7 cellular contexts compared by ENCODE assay signal in the genomic region with DNA sequence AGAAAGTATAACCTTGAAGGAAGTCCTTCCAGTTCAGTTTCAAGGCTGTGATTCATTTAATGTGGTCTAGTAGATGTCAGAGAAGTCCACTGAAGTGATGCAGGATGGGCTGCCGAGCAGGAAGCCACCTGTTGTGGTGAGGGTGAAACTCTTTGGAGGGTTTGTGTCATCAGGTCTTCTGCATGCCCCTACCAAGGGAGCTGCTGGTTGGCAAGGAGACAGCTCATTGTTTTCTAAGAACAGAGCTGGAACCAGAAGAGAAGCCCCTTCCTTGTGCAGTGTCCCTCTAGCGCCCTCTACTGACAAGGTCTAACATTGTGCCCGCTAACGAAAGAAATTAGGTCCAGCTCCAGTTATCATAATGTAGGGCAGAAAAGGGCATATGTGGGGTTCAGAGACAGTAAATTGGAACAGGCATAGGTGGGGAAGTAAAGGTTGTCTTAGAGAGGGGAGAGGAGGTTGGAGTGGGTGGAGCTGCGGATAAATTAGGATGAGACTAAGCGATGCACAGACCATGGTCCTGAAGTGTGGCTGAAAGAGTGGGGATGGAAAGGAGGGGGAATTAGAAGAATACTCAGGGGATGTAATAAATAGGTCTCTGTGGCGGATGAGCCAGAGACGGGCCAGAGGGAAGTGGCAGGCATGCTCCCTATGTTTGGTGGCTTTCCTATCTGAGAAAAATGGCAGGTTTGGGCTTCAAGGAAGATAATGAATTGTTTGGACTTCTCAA.
A peak's percentile ranks its signal among the peaks of the same experiment; 100 is the strongest.
DNase-seq lines count a peak whose midpoint lies in the region; ATAC-seq lines count a peak whose summit lies in the region.

No MANE protein-coding gene starts in this region.

- peaks cover 7% of the 10 kb centered on the region for H3K27me3 Mint-ChIP-seq in activated T-helper 17 cell treated with anti-CD3 and anti-CD28 coated beads, Interleukin-2, amount 50 U/mL, for 72 hours

- DNase-seq in ELF-1 (ENCODE audit: low read depth, low spot score) (peak; percentile 80), NCI-H446 treated with DMSO at 0.1 percent for 48 hours (lab: John Stamatoyannopoulos, UW) (peak; percentile 34), hippocampal formation (lab: John Stamatoyannopoulos, UW) (peak; percentile 31 to 32)
- peak; percentile 10 to 15 for DNase-seq in stimulated activated CD4-positive, alpha-beta T cell treated with anti-CD3 and anti-CD28 coated beads, Interleukin-4, amount 100 ng/mL, for 48 hours (ENCODE audit: low read depth in 2 of 2)

- H3K4me3 Mint-ChIP-seq in activated T-helper 17 cell treated with anti-CD3 and anti-CD28 coated beads, Interleukin-2, amount 50 U/mL, for 72 hours = no peak overlapping the region

- no peaks in the 10 kb centered on the region for H3K4me1 Mint-ChIP-seq in activated T-helper 17 cell treated with anti-CD3 and anti-CD28 coated beads, Interleukin-2, amount 50 U/mL, for 72 hours

- ATAC-seq in GM19438 (IDR thresholded peaks at IDR 0.05; ENCODE audit: low read depth, unreplicated experiment) = peak; percentile 98
- peak; percentile 99 for ATAC-seq in HG03354 (IDR thresholded peaks at IDR 0.05; ENCODE audit: poor library complexity, severe bottlenecking, unreplicated experiment)
- ATAC-seq in activated T-helper 17 cell treated with anti-CD3 and anti-CD28 coated beads, Interleukin-2, amount 50 U/mL, for 72 hours (replicated peaks) = peak; percentile 86

- H3K36me3 Mint-ChIP-seq in activated T-helper 17 cell treated with anti-CD3 and anti-CD28 coated beads, Interleukin-2, amount 50 U/mL, for 72 hours (ENCODE audit: low read depth) = no peaks in the 10 kb centered on the region

- no peak overlapping the region for H3K27ac Mint-ChIP-seq in activated T-helper 17 cell treated with anti-CD3 and anti-CD28 coated beads, Interleukin-2, amount 50 U/mL, for 72 hours

- no peaks in the 10 kb centered on the region for H3K9me3 Mint-ChIP-seq in activated T-helper 17 cell treated with anti-CD3 and anti-CD28 coated beads, Interleukin-2, amount 50 U/mL, for 72 hours

Comparison
In these comparisons a context has a peak if more than half of its experiments do, and no peak if none do; other contexts are left out.
1. Peak in every context shown above with its lines: DNase-seq and ATAC-seq.
2. DNase-seq: peak in every context shown above with its lines; median percentile 80 in ELF-1; 34 in NCI-H446 treated with DMSO at 0.1 percent for 48 hours; 32 in hippocampal formation; 12 in stimulated activated CD4-positive, alpha-beta T cell treated with anti-CD3 and anti-CD28 coated beads, Interleukin-4, amount 100 ng/mL, for 48 hours.